ENCODE assay signal across 7 cellular contexts in the genomic region with DNA sequence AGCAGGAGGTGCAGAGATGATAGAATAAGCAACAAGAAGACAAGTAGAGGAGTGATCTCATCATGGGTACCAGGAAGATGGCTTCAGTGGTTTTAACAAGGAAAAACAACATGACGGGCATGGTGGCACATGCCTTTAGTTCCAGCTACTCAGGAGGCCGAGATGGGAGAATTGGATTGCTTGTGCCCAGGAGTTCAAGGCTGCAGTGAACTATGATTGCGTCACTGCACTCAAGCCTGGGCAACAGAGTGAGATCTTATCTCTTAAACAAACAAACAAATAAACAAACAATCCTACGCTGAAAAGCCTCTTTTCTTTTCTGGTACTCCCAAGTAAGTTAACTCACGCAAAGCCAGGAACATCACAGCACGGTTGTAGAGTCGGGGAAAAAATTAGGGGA.
DNase-seq lines count a peak whose midpoint lies in the region; ATAC-seq, FAIRE-seq and TF ChIP-seq lines count a peak whose summit lies in the region.
"Not testable (repeated sequence)": the region's sequence is repeated elsewhere in the genome, so short reads cannot be mapped to it uniquely, and the experiment has no call there.

No MANE protein-coding gene starts in this region.

- H3K14ac ChIP-seq in IMR-90 (replicated peaks; ENCODE audit: low read depth, low read length), result peak overlapping the region; percentile 41
- not testable (repeated sequence) for H3K14ac ChIP-seq in trophoblast cell (ENCODE audit: low read length)

- BruUV-seq in IMR-90 (replicated peaks; lab: Mats Ljungman, UMichigan); GM12878 (replicated peaks; lab: Mats Ljungman, UMichigan): not testable (repeated sequence)
- TSS peak; percentile 93 for BruUV-seq in endothelial cell of umbilical vein (replicated peaks; lab: Mats Ljungman, UMichigan)

- H3K79me1 ChIP-seq in IMR-90 (ENCODE audit: low read depth in 1 of 2, low read length in 2 of 2); trophoblast cell (ENCODE audit: low read length): not testable (repeated sequence)

- peak overlapping the region; percentile 82; the same call in 1 of the 2 replicates for H2BK120ac ChIP-seq in IMR-90 (ENCODE audit: low read depth, low read length)
- not testable (repeated sequence) for H2BK120ac ChIP-seq in trophoblast cell (ENCODE audit: insufficient read depth, low read length, poor library complexity)

- not testable (repeated sequence) for H2AK9ac ChIP-seq in IMR-90 (replicated peaks; ENCODE audit: low read depth, low read length, poor library complexity)

- peak overlapping the region; percentile 33; the same call in 1 of the 2 replicates for H2AK5ac ChIP-seq in IMR-90 (ENCODE audit: low read depth, low read length)
- not testable (repeated sequence) for H2AK5ac ChIP-seq in trophoblast cell (ENCODE audit: low read length)

- not testable (repeated sequence) for H4K12ac ChIP-seq in trophoblast cell (ENCODE audit: low read depth, low read length)

- RAD21 ChIA-PET in GM12878 (lab: Charles Lee; ENCODE audit: unreplicated experiment), result not testable (repeated sequence)

- peak overlapping the region; percentile 66 for H2BK20ac ChIP-seq in IMR-90 (ENCODE audit: low read depth, low read length)

- not testable (repeated sequence) for H3K9me2 ChIP-seq in SK-N-SH

- H4K20me1 ChIP-seq in IMR-90 (ENCODE audit: insufficient read depth, low read length); SK-N-SH (ENCODE audit: insufficient read depth); GM12878 (ENCODE audit: control insufficient read depth, insufficient read depth); endothelial cell of umbilical vein (replicated peaks; ENCODE audit: control insufficient read depth, extremely low read depth, insufficient read depth, low read length): not testable (repeated sequence)

- ATAC-seq in IMR-90 (ENCODE audit: low read depth); GM12878: not testable (repeated sequence)

- H4K91ac ChIP-seq in IMR-90 (ENCODE audit: insufficient read depth, low read depth, low read length), result peak overlapping the region; percentile 41; the same call in 1 of the 2 replicates
- not testable (repeated sequence) for H4K91ac ChIP-seq in trophoblast cell (ENCODE audit: low read depth, low read length)

- H3K27ac ChIP-seq in IMR-90 (ENCODE audit: insufficient read depth, low read length) (peak overlapping the region; percentile 40; the same call in 1 of the 2 replicates), SK-N-SH (ENCODE audit: low read depth in 2 of 2, low read length in 1 of 2) (peak overlapping the region in 1 of 2 experiments; percentile 71; a peak in 2 of 4 replicates), endothelial cell of umbilical vein (ENCODE audit: insufficient read depth, low read depth, low read length) (peak overlapping the region; percentile 99)
- not testable (repeated sequence) for H3K27ac ChIP-seq in GM12878 (ENCODE audit: control insufficient read depth, insufficient read depth); trophoblast cell (ENCODE audit: low read depth, low read length)

- not testable (repeated sequence) for H3K36me3 ChIP-seq in IMR-90 (ENCODE audit: control insufficient read depth, insufficient read depth, low read length); SK-N-SH (replicated peaks in 1 of 2; ENCODE audit: control insufficient read depth in 1 of 2, insufficient read depth in 2 of 2, low read length in 1 of 2); GM12878 (ENCODE audit: control insufficient read depth in 2 of 2, insufficient read depth in 2 of 2, low read length in 1 of 2); endothelial cell of umbilical vein (ENCODE audit: control insufficient read depth in 2 of 2, extremely low read depth in 1 of 2, insufficient read depth in 2 of 2, low read length in 2 of 2); trophoblast cell (ENCODE audit: control insufficient read depth in 1 of 2, insufficient read depth in 2 of 2, low read length in 2 of 2)

- peaks cover 15% of the 10 kb centered on the region for H3F3A ChIP-seq in SK-N-SH (replicated peaks; ENCODE audit: insufficient read depth)

- H3K9ac ChIP-seq in IMR-90 (ENCODE audit: low read depth, low read length); GM12878 (ENCODE audit: control insufficient read depth, insufficient read depth, low read length); trophoblast cell (ENCODE audit: low read length): not testable (repeated sequence)
- H3K9ac ChIP-seq in SK-N-SH, result peak overlapping the region; percentile 53
- H3K9ac ChIP-seq in endothelial cell of umbilical vein (replicated peaks; ENCODE audit: extremely low read depth, insufficient read depth, low read length), result peak overlapping the region; percentile 37

- TF ChIP-seq POLR2A in IMR-90 (IDR thresholded peaks at IDR 0.05; ENCODE audit: low read depth, low read length); GM12878 (IDR thresholded peaks at IDR 0.05; ENCODE audit: low read depth, low read length); endothelial cell of umbilical vein (IDR thresholded peaks at IDR 0.05; ENCODE audit: low read depth, low read length): not testable (repeated sequence)

- WGBS in IMR-90 (ENCODE audit: extremely low coverage in 2 of 2, insufficient read length in 1 of 2), 2 experiments, result no CpG with 5 or more reads among the region's 7 CpGs
- WGBS in SK-N-SH (ENCODE audit: low lambda C conversion rate), result 70% methylated on average over 7 of the region's 7 CpGs
- WGBS in GM12878 (ENCODE audit: insufficient coverage, insufficient replicate concordance, low lambda C conversion rate, missing lambda C conversion rate), result 16% methylated on average over 7 of the region's 7 CpGs
- no CpG with 5 or more reads among the region's 7 CpGs for WGBS in trophoblast cell (ENCODE audit: extremely low coverage, insufficient coverage, insufficient read length)

- H2BK15ac ChIP-seq in IMR-90 (ENCODE audit: low read depth, low read length), result peak overlapping the region; percentile 40; the same call in 2 of the 3 replicates

- in situ Hi-C loops in IMR-90 (cut with MboI; ENCODE audit: low sequenced_read_pairs), result not testable (repeated sequence)
- in situ Hi-C loops in GM12878 (cut with MboI), result loop anchor here (25.0 kb wide), 1 partner anchor 520 kb away; no protein-coding TSS in a partner anchor

- not testable (repeated sequence) for H3K27me3 ChIP-seq in IMR-90 (ENCODE audit: control insufficient read depth, insufficient read depth, low read length); SK-N-SH (ENCODE audit: insufficient read depth); GM12878 (replicated peaks in 1 of 2; ENCODE audit: control insufficient read depth in 2 of 2, insufficient read depth in 2 of 2, low read length in 1 of 2); endothelial cell of umbilical vein (ENCODE audit: control insufficient read depth in 2 of 2, insufficient read depth in 2 of 2, low read length in 2 of 2); trophoblast cell (ENCODE audit: insufficient read depth, low read length)

- peak overlapping the region; percentile 19 to 81; a peak in 2 of 4 replicates for H4K8ac ChIP-seq in IMR-90 (ENCODE audit: low read depth in 2 of 2, low read length in 2 of 2)
- H4K8ac ChIP-seq in trophoblast cell (ENCODE audit: low read depth, low read length), result not testable (repeated sequence)

- H3K4me1 ChIP-seq in IMR-90 (ENCODE audit: control insufficient read depth, insufficient read depth, low read length); SK-N-SH (ENCODE audit: control insufficient read depth in 1 of 2, insufficient read depth in 2 of 2, low read depth in 1 of 2, low read length in 1 of 2); GM12878 (ENCODE audit: control insufficient read depth, insufficient read depth, low read length); trophoblast cell (ENCODE audit: control insufficient read depth in 1 of 2, insufficient read depth in 2 of 2, low read length in 2 of 2): not testable (repeated sequence)
- H3K4me1 ChIP-seq in endothelial cell of umbilical vein (ENCODE audit: control insufficient read depth, extremely low read depth, insufficient read depth, low read length), result peaks cover 14% of the 10 kb centered on the region

- H3K4me3 ChIP-seq in IMR-90 (ENCODE audit: insufficient read depth, low read depth, low read length); SK-N-SH (ENCODE audit: low read depth in 2 of 2, low read length in 1 of 2); GM12878; endothelial cell of umbilical vein (replicated peaks in 1 of 3; ENCODE audit: insufficient read depth in 1 of 3, low read depth in 1 of 3, low read length in 3 of 3); trophoblast cell (ENCODE audit: low read depth, low read length): not testable (repeated sequence)

- FAIRE-seq in GM12878 (lab: Jason Lieb, UNC) (peak; percentile 49), islet of Langerhans (lab: Jason Lieb, UNC) (peak; percentile 9)
- FAIRE-seq in endothelial cell of umbilical vein (lab: Jason Lieb, UNC), result not testable (repeated sequence)

- H3K9me1 ChIP-seq in IMR-90 (ENCODE audit: insufficient read depth, low read length); endothelial cell of umbilical vein (replicated peaks; ENCODE audit: control insufficient read depth, extremely low read depth, insufficient read depth, low read length): not testable (repeated sequence)

- peak overlapping the region; percentile 82; the same call in 1 of the 2 replicates for H4K5ac ChIP-seq in IMR-90 (ENCODE audit: low read depth, low read length)

- POLR2A ChIA-PET in IMR-90 (lab: Charles Lee; ENCODE audit: unreplicated experiment); SK-N-SH (lab: Yijun Ruan, JAX); GM12878 (lab: Charles Lee); endothelial cell of umbilical vein (lab: Charles Lee): not testable (repeated sequence)

- peak overlapping the region; percentile 57; the same call in 1 of the 2 replicates for H3K18ac ChIP-seq in IMR-90 (ENCODE audit: low read depth, low read length)
- not testable (repeated sequence) for H3K18ac ChIP-seq in trophoblast cell (ENCODE audit: low read length)

- H2BK5ac ChIP-seq in IMR-90 (ENCODE audit: low read depth, low read length, poor library complexity, severe bottlenecking), result peak overlapping the region; percentile 97
- H2BK5ac ChIP-seq in trophoblast cell (ENCODE audit: low read depth, low read length, poor library complexity), result not testable (repeated sequence)

- TF ChIP-seq EP300 in SK-N-SH (IDR thresholded peaks at IDR 0.05; ENCODE audit: borderline replicate concordance in 1 of 2, low read depth in 1 of 2, low read length in 1 of 2); GM12878 (IDR thresholded peaks at IDR 0.05; ENCODE audit: borderline replicate concordance in 1 of 2, control insufficient read depth in 1 of 2, low read depth in 2 of 2, low read length in 2 of 2): not testable (repeated sequence)

- H3K4ac ChIP-seq in IMR-90 (ENCODE audit: low read depth, low read length), result peak overlapping the region; percentile 76; the same call in 1 of the 2 replicates
- not testable (repeated sequence) for H3K4ac ChIP-seq in trophoblast cell (ENCODE audit: low read depth, low read length)

- not testable (repeated sequence) for H3K56ac ChIP-seq in IMR-90 (ENCODE audit: extremely low read depth, insufficient read depth, low read length)

- H2BK12ac ChIP-seq in trophoblast cell (ENCODE audit: low read length), result peak overlapping the region; percentile 13

- CTCF ChIA-PET in IMR-90 (lab: Yijun Ruan, JAX); SK-N-SH (lab: Yijun Ruan, JAX); GM12878 (lab: Yijun Ruan, JAX): not testable (repeated sequence)
- CTCF ChIA-PET in endothelial cell of umbilical vein (lab: Charles Lee), result interaction anchor here (1.5 kb wide), 1 partner anchor 227 kb away, joined by 5 read pairs; no protein-coding TSS in a partner anchor

- not testable (repeated sequence) for H3K9me3 ChIP-seq in IMR-90 (ENCODE audit: control insufficient read depth, insufficient read depth, low read length); SK-N-SH; GM12878 (replicated peaks; ENCODE audit: control insufficient read depth, insufficient read depth, low read length); endothelial cell of umbilical vein (replicated peaks; ENCODE audit: control insufficient read depth, insufficient read depth, low read length); trophoblast cell (ENCODE audit: insufficient read depth, low read depth, low read length)

- not testable (repeated sequence) for H3K23ac ChIP-seq in IMR-90 (ENCODE audit: low read depth, low read length); trophoblast cell (ENCODE audit: low read length)

- intact Hi-C loops in IMR-90 (cut with micrococcal nuclease); GM12878 (cut with micrococcal nuclease; ENCODE audit: unreplicated experiment): not testable (repeated sequence)
- intact Hi-C loops in endothelial cell of umbilical vein (cut with micrococcal nuclease), result loop anchor here (1.0 to 5.0 kb wide), 5 partner anchors 111 to 1205 kb away; partner anchors contain the start of gene NOX4

- not testable (repeated sequence) for TF ChIP-seq CTCF in IMR-90 (conservative IDR thresholded peaks at IDR 0.05; ENCODE audit: low read depth, low read length); SK-N-SH (IDR thresholded peaks at IDR 0.05); GM12878 (IDR thresholded peaks at IDR 0.05 in 2 of 3, conservative IDR thresholded peaks at IDR 0.05 in 1 of 3; ENCODE audit: control insufficient read depth in 2 of 3, extremely low read depth in 1 of 3, insufficient read depth in 1 of 3, low read depth in 3 of 3, low read length in 3 of 3); endothelial cell of umbilical vein (IDR thresholded peaks at IDR 0.05; ENCODE audit: extremely low read depth in 1 of 2, insufficient read depth in 1 of 2, low read depth in 1 of 2, low read length in 2 of 2)

- not testable (repeated sequence) for H3K4me2 ChIP-seq in IMR-90 (ENCODE audit: low read depth, low read length); GM12878 (ENCODE audit: control insufficient read depth, insufficient read depth); trophoblast cell (ENCODE audit: low read length)
- H3K4me2 ChIP-seq in SK-N-SH (peak overlapping the region; percentile 18; the same call in 1 of the 2 replicates), endothelial cell of umbilical vein (ENCODE audit: insufficient read depth, low read length) (peak overlapping the region; percentile 30)

- not testable (repeated sequence) for H2AFZ ChIP-seq in IMR-90 (replicated peaks; ENCODE audit: low read length, poor library complexity); GM12878 (ENCODE audit: control insufficient read depth, low read depth, low read length); endothelial cell of umbilical vein (ENCODE audit: low read depth, low read length); trophoblast cell (ENCODE audit: insufficient read depth, low read length, poor library complexity)
- peak overlapping the region; percentile 96 for H2AFZ ChIP-seq in SK-N-SH (ENCODE audit: low read depth)

- dilution Hi-C loops in IMR-90 (cut with HindIII; ENCODE audit: low sequenced_read_pairs, unreplicated experiment); endothelial cell of umbilical vein (cut with MboI; ENCODE audit: extremely low pct_ligation_motif_present, low sequenced_read_pairs): not testable (repeated sequence)

- DNase-seq in EL (peak; percentile 15), IMR-90 (peak; percentile 6), endothelial cell of umbilical vein (ENCODE audit: low read depth, low spot score) (peak; percentile 31), trophoblast cell (peak in 1 of 2 donors; percentile 7)
- DNase-seq in SK-N-SH; GM12878 (ENCODE audit: low read depth, low spot score): not testable (repeated sequence)

- SMC1A ChIA-PET in GM12878 (lab: Charles Lee; ENCODE audit: uncharacterized antibody, unreplicated experiment), result not testable (repeated sequence)

- not testable (repeated sequence) for TF ChIP-seq RAD21 in IMR-90 (IDR thresholded peaks at IDR 0.05; ENCODE audit: low read length); SK-N-SH (IDR thresholded peaks at IDR 0.05; ENCODE audit: low read length); GM12878 (IDR thresholded peaks at IDR 0.05; ENCODE audit: insufficient read depth, low read depth, low read length)

- H3K79me2 ChIP-seq in SK-N-SH (ENCODE audit: insufficient read depth); GM12878 (ENCODE audit: control insufficient read depth, insufficient read depth, low read length); endothelial cell of umbilical vein (ENCODE audit: control insufficient read depth, insufficient read depth, low read length); trophoblast cell (ENCODE audit: control insufficient read depth, insufficient read depth, low read length, poor library complexity): not testable (repeated sequence)
